Comparison of ENCODE assay signal across 8 cellular contexts in genomic region chrX:143788265-143788664, GRCh38.
DNase-seq lines count a peak whose midpoint lies in the region; ATAC-seq and TF ChIP-seq lines count a peak whose summit lies in the region.
"Had no signal": no experiment of that assay in that cellular context is flagged by ENCODE, and none has a peak within 500 bp of the region (broad histone marks: within the 10 kb centered on the region; RNA-seq: fewer than 3 reads in every experiment).

No MANE protein-coding gene starts in this region.

- in situ Hi-C loops in GM13977 (cut with MboI; ENCODE audit: low pct_unique_long_range_greater_than_20kb, low sequenced_read_pairs, unreplicated experiment) (no loop called here), astrocyte of the cerebellum (cut with HindIII; ENCODE audit: low sequenced_read_pairs) (no loop called here)

- no peaks in the 10 kb centered on the region for H3K4me1 ChIP-seq in neural progenitor cell

- no peaks in the 10 kb centered on the region for H3K27me3 Mint-ChIP-seq in neural progenitor cell (ENCODE audit: insufficient read depth, low read depth)

- no peaks in the 10 kb centered on the region for H3F3A ChIP-seq in neural progenitor cell (ENCODE audit: low read depth)

- no peak overlapping the region for H3K4me3 Mint-ChIP-seq in neural progenitor cell

- peak; percentile 39 for TF ChIP-seq CTCF in GM13977 (IDR thresholded peaks at IDR 0.05; ENCODE audit: extremely low read depth, insufficient read depth, missing control alignments)
- TF ChIP-seq CTCF in astrocyte of the cerebellum (IDR thresholded peaks at IDR 0.05; ENCODE audit: low read depth, low read length, missing control alignments), result peak; percentile 22
- peak; percentile 50 for TF ChIP-seq CTCF in neural progenitor cell (IDR thresholded peaks at IDR 0.05)

- H3K36me3 ChIP-seq in neural progenitor cell, result no peaks in the 10 kb centered on the region

- H3K4me1 Mint-ChIP-seq in neural progenitor cell, result no peaks in the 10 kb centered on the region

- H3K79me2 ChIP-seq in neural progenitor cell (ENCODE audit: low read depth), result no peaks in the 10 kb centered on the region

- H3K27ac Mint-ChIP-seq in neural progenitor cell, result no peak overlapping the region

- no peaks in the 10 kb centered on the region for H4K20me1 ChIP-seq in neural progenitor cell (ENCODE audit: low read depth)

- no peak overlapping the region for H2AFZ ChIP-seq in neural progenitor cell (replicated peaks)

- H3K9me3 Mint-ChIP-seq in neural progenitor cell, result no peaks in the 10 kb centered on the region

- no peak overlapping the region for H3K4me2 ChIP-seq in neural progenitor cell

- H3K9me3 ChIP-seq in neural progenitor cell (ENCODE audit: low read depth), result no peaks in the 10 kb centered on the region

- H3K36me3 Mint-ChIP-seq in neural progenitor cell, result no peaks in the 10 kb centered on the region

- no peak for ATAC-seq in GM21390 (IDR thresholded peaks at IDR 0.05; ENCODE audit: unreplicated experiment)
- ATAC-seq in GM21360 (IDR thresholded peaks at IDR 0.05; ENCODE audit: unreplicated experiment), result no peak

- no peak overlapping the region for H3K4me3 ChIP-seq in astrocyte of the cerebellum (ENCODE audit: low read depth, low read length)
- H3K4me3 ChIP-seq in neural progenitor cell, result no peak overlapping the region

- no peak overlapping the region for H3K27ac ChIP-seq in neural progenitor cell

- DNase-seq in GM13977 (ENCODE audit: low spot score), result no peak
- DNase-seq in NCI-H1417 (lab: John Stamatoyannopoulos, UW), result peak in 2 of 3 experiments; percentile 20 to 70
- DNase-seq in astrocyte of the cerebellum (ENCODE audit: low read depth), result no peak
- peak; percentile 31 for DNase-seq in neural progenitor cell (ENCODE audit: low spot score)
- no peak for DNase-seq in NCI-H2227 (lab: John Stamatoyannopoulos, UW; ENCODE audit: unreplicated experiment)
- DNase-seq: anterior cingulate cortex had no signal

- H3K9ac ChIP-seq in neural progenitor cell, result no peak overlapping the region

- H3K27me3 ChIP-seq in neural progenitor cell, result no peaks in the 10 kb centered on the region

Comparison
In these comparisons a context has a peak if more than half of its experiments do, and no peak if none do; other contexts are left out.
1. DNase-seq: peak in NCI-H1417 (2 of 3) and neural progenitor cell (single experiment); none in GM13977 (single experiment), astrocyte of the cerebellum (single experiment) and NCI-H2227 (single experiment).
2. Peak in every context shown above with its lines, with median percentiles within 50 percentile points of each other: CTCF ChIP-seq.